7 cellular contexts compared by ENCODE assay signal in genomic region chr18:57621252-57621607, GRCh38. TPM values are rescaled to one million over a fixed set of nuclear protein-coding genes. Genes with fewer than 3 reads are reported as not detected.
DNase-seq lines count a peak whose midpoint lies in the region; ATAC-seq and TF ChIP-seq lines count a peak whose summit lies in the region.

No MANE protein-coding gene starts in this region.

- POLR2A ChIA-PET in GM10248 (lab: Yijun Ruan, JAX), result no interaction called here

- 1% methylated on average over 17 of the region's 20 CpGs for WGBS in suprapubic skin

- CTCF ChIA-PET in GM10248 (lab: Yijun Ruan, JAX), result no interaction called here

- H3K9me3 ChIP-seq in breast epithelium (no peaks in the 10 kb centered on the region), suprapubic skin (no peaks in the 10 kb centered on the region)

- H3K27me3 ChIP-seq in breast epithelium (no peaks in the 10 kb centered on the region), suprapubic skin (no peaks in the 10 kb centered on the region)

- ATAC-seq in GM21515 (IDR thresholded peaks at IDR 0.05; ENCODE audit: unreplicated experiment), result peak; percentile 22
- ATAC-seq in left colon, result peak; percentile 48

- TF ChIP-seq POLR2A in breast epithelium (IDR thresholded peaks at IDR 0.05) (no peak), suprapubic skin (IDR thresholded peaks at IDR 0.05) (no peak)

- in situ Hi-C loops in KBM-7 (cut with MboI; ENCODE audit: low pct_unique_long_range_greater_than_20kb, low sequenced_read_pairs), result no loop called here

- intact Hi-C loops in breast epithelium (cut with DNase I; ENCODE audit: low total_unique reads) (no loop called here), left colon (cut with DNase I, micrococcal nuclease) (no loop called here)

- peak overlapping the region; percentile 82 to 93 (median 86) for H3K4me3 ChIP-seq in breast epithelium
- H3K4me3 ChIP-seq in suprapubic skin, result peak overlapping the region; percentile 95

- peak; percentile 44 for DNase-seq in GM10248 (ENCODE audit: extremely low spot score)
- peak; percentile 35 for DNase-seq in KBM-7
- no peak for DNase-seq in breast epithelium (ENCODE audit: low spot score in 2 of 2)
- peak in 1 of 2 donors; percentile 45 for DNase-seq in left colon
- DNase-seq in suprapubic skin (ENCODE audit: low spot score in 2 of 2), result no peak
- no peak for DNase-seq in NCI-H187 (lab: John Stamatoyannopoulos, UW)

- H3K27ac ChIP-seq in breast epithelium (peak overlapping the region; percentile 88 to 94), suprapubic skin (peak overlapping the region; percentile 93)

- H3K4me1 ChIP-seq in breast epithelium (no peaks in the 10 kb centered on the region), suprapubic skin (peaks cover 27% of the 10 kb centered on the region)

- TF ChIP-seq CTCF in GM10248 (IDR thresholded peaks at IDR 0.05; ENCODE audit: control extremely low read depth, extremely low read depth, low read depth, missing control alignments) (no peak), breast epithelium (IDR thresholded peaks at IDR 0.05) (no peak), suprapubic skin (IDR thresholded peaks at IDR 0.05) (no peak)

- TF ChIP-seq EP300 in suprapubic skin (IDR thresholded peaks at IDR 0.05), result no peak

- H3K36me3 ChIP-seq in breast epithelium (no peaks in the 10 kb centered on the region), suprapubic skin (peaks cover 11% of the 10 kb centered on the region)

RNA-seq across cellular contexts. Expression of gene NARS1, which starts 0.4 kb away (rescaled TPM):
- total RNA-seq in breast epithelium, result 100 to 1,000 TPM; 134 to 135 (median 135) TPM
- 100 to 1,000 TPM; 146 to 164 TPM for total RNA-seq in left colon
- total RNA-seq in suprapubic skin, result 100 to 1,000 TPM in 1 of 4 donors, 10 to 100 TPM in 3; 78.7 to 124 (median 84.2) TPM

RNA-seq across cellular contexts. Expression of gene FECH, which starts 34.7 kb away (rescaled TPM):
- 10 to 100 TPM; 31.1 to 40.2 (median 37.3) TPM for total RNA-seq in breast epithelium
- 10 to 100 TPM; 16.4 to 18.4 TPM for total RNA-seq in left colon
- 10 to 100 TPM; 22.8 to 40.8 (median 29.2) TPM for total RNA-seq in suprapubic skin

Comparison
In these comparisons a context has a peak if more than half of its experiments do, and no peak if none do; other contexts are left out.
1. DNase-seq: peak in GM10248 (single experiment) and KBM-7 (single experiment); none in breast epithelium (0 of 2), suprapubic skin (0 of 2) and NCI-H187 (0 of 2).